8 cellular contexts compared by ENCODE assay signal in the genomic region with DNA sequence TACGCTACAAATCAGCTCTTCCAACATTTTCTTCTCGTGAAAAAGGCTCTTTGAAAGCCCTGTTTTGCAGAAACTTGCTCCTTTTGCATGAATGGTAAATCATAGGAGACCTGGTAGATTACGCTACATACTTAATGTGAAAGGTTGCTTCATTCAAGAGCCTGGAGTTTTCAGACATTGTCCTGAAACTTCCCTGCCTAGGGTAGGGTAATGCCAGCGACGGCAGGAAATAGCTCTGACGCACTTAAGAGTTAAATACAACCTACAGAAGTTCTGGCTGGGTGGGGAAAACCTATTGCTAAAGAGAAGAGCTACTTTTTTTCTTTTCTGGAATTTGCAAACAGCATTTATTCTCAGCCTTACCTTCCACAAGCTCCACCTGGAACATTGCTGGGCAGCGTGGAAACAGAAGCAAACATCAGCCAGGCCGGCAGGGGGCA.
DNase-seq lines count a peak whose midpoint lies in the region; ATAC-seq, FAIRE-seq and TF ChIP-seq lines count a peak whose summit lies in the region.

No MANE protein-coding gene starts in this region.

- H3K4me3 ChIP-seq in iPS DF 6.9 (ENCODE audit: low read length): peak overlapping the region; percentile 8; the same call in 1 of the 2 replicates

- no peak overlapping the region for H3K27ac ChIP-seq in iPS DF 6.9 (ENCODE audit: low read length)

- CTCF ChIA-PET in activated CD4-positive, alpha-beta memory T cell treated with anti-CD3 and anti-CD28 coated beads, Interleukin-2, amount 10 ng/mL, durations not matched to agents 7 days and 5 days (lab: Charles Lee): interaction anchor here (0.6 to 4.1 kb wide), 19 partner anchors 10 to 854 kb away, joined by 3 to 63 read pairs (median 4); no protein-coding TSS in a partner anchor

- no peak for FAIRE-seq in GM12892 (lab: Jason Lieb, UNC)

- POLR2A ChIA-PET in activated CD4-positive, alpha-beta memory T cell treated with anti-CD3 and anti-CD28 coated beads, Interleukin-2, amount 10 ng/mL, durations not matched to agents 7 days and 5 days (lab: Charles Lee): interaction anchor here (1.2 to 3.5 kb wide), 3 partner anchors 9 to 57 kb away, joined by 3 to 16 read pairs (median 6); no protein-coding TSS in a partner anchor

- no peaks in the 10 kb centered on the region for H3K9me3 ChIP-seq in iPS DF 6.9 (ENCODE audit: control insufficient read depth, insufficient read depth, low read length)

- peak; percentile 91 for ATAC-seq in GM19023 (IDR thresholded peaks at IDR 0.05; ENCODE audit: unreplicated experiment)
- peak; percentile 13 for ATAC-seq in HG03175 (IDR thresholded peaks at IDR 0.05; ENCODE audit: unreplicated experiment)

- peaks cover 4% of the 10 kb centered on the region for H3K9me3 Mint-ChIP-seq in activated CD4-positive, alpha-beta memory T cell treated with anti-CD3 and anti-CD28 coated beads, Interleukin-2, amount 10 ng/mL, durations not matched to agents 7 days and 5 days

- no peaks in the 10 kb centered on the region for H3K27me3 ChIP-seq in iPS DF 6.9 (ENCODE audit: control insufficient read depth, insufficient read depth, low read length)

- WGBS in iPS DF 6.9 (ENCODE audit: insufficient coverage, insufficient read length): 100% methylated on average over 1 of the region's 8 CpGs

- peak overlapping the region; percentile 86 for H3K27ac Mint-ChIP-seq in activated CD4-positive, alpha-beta memory T cell treated with anti-CD3 and anti-CD28 coated beads, Interleukin-2, amount 10 ng/mL, durations not matched to agents 7 days and 5 days

- H3K4me1 ChIP-seq in iPS DF 6.9 (ENCODE audit: control insufficient read depth, insufficient read depth, low read length): no peaks in the 10 kb centered on the region

- peaks cover 4% of the 10 kb centered on the region for H3K36me3 Mint-ChIP-seq in activated CD4-positive, alpha-beta memory T cell treated with anti-CD3 and anti-CD28 coated beads, Interleukin-2, amount 10 ng/mL, durations not matched to agents 7 days and 5 days (ENCODE audit: low read depth)

- H3K4me1 Mint-ChIP-seq in activated CD4-positive, alpha-beta memory T cell treated with anti-CD3 and anti-CD28 coated beads, Interleukin-2, amount 10 ng/mL, durations not matched to agents 7 days and 5 days: peaks cover 31% of the 10 kb centered on the region

- H3K36me3 ChIP-seq in iPS DF 6.9 (ENCODE audit: control insufficient read depth, insufficient read depth, low read length): no peaks in the 10 kb centered on the region

- no peak for TF ChIP-seq POLR2A in GM12892 (IDR thresholded peaks at IDR 0.05; ENCODE audit: low read depth, low read length)

- DNase-seq in CD1c-positive myeloid dendritic cell (ENCODE audit: extremely low spot score) (peak; percentile 74), iPS DF 6.9 (ENCODE audit: low read depth, low spot score) (peak; percentile 60), GM12892 (ENCODE audit: insufficient read length) (no peak), hippocampal formation (lab: John Stamatoyannopoulos, UW) (no peak)
- DNase-seq in activated CD4-positive, alpha-beta memory T cell treated with anti-CD3 and anti-CD28 coated beads, Interleukin-2, amount 10 ng/mL, durations not matched to agents 7 days and 5 days: peak; percentile 74
- DNase-seq in stimulated activated CD8-positive, alpha-beta memory T cell treated with anti-CD3 and anti-CD28 coated beads, Interleukin-4, amount 100 ng/mL, for 24 hours (ENCODE audit: low read depth): peak; percentile 64

- H3K4me3 Mint-ChIP-seq in activated CD4-positive, alpha-beta memory T cell treated with anti-CD3 and anti-CD28 coated beads, Interleukin-2, amount 10 ng/mL, durations not matched to agents 7 days and 5 days: peak overlapping the region; percentile 90

- peaks cover 24% of the 10 kb centered on the region for H3K27me3 Mint-ChIP-seq in activated CD4-positive, alpha-beta memory T cell treated with anti-CD3 and anti-CD28 coated beads, Interleukin-2, amount 10 ng/mL, durations not matched to agents 7 days and 5 days

Comparison
In these comparisons a context has a peak if more than half of its experiments do, and no peak if none do; other contexts are left out.
1. DNase-seq: peak in CD1c-positive myeloid dendritic cell (single experiment), activated CD4-positive, alpha-beta memory T cell treated with anti-CD3 and anti-CD28 coated beads, Interleukin-2, amount 10 ng/mL, durations not matched to agents 7 days and 5 days (single experiment), iPS DF 6.9 (single experiment) and stimulated activated CD8-positive, alpha-beta memory T cell treated with anti-CD3 and anti-CD28 coated beads, Interleukin-4, amount 100 ng/mL, for 24 hours (single experiment); none in GM12892 (single experiment) and hippocampal formation (0 of 2).